ENCODE assay signal across 11 cellular contexts in genomic region chr4:148831945-148832344, GRCh38.
DNase-seq lines count a peak whose midpoint lies in the region; TF ChIP-seq lines count a peak whose summit lies in the region.
"Had no signal": no experiment of that assay in that cellular context is flagged by ENCODE, and none has a peak within 500 bp of the region (broad histone marks: within the 10 kb centered on the region; RNA-seq: fewer than 3 reads in every experiment).

No MANE protein-coding gene starts in this region.

- no peaks in the 10 kb centered on the region for H3K9me3 ChIP-seq in osteoblast (ENCODE audit: low read depth, low read length)

- DNase-seq in GM03348 (ENCODE audit: low spot score) (peak; percentile 55), RWPE1 (ENCODE audit: low spot score) (peak; percentile 72), fibroblast of gingiva (ENCODE audit: low read depth) (peak; percentile 82), osteoblast (ENCODE audit: insufficient read length, low spot score, missing footprints) (peak; percentile 73), T-helper 1 cell (no peak), ecto neural progenitor cell (ENCODE audit: low spot score) (no peak)
- DNase-seq in stimulated activated CD4-positive, alpha-beta T cell treated with anti-CD3 and anti-CD28 coated beads, Interleukin-2, amount 100 ng/mL, for 48 hours = no peak
- DNase-seq in activated CD4-positive, alpha-beta T cell treated with anti-CD3 and anti-CD28 coated beads for 1 hour = no peak
- DNase-seq: DMS 273 treated with DMSO at 0.1 percent for 48 hours, endodermal cell, NCI-H774 had no signal

- H3K27ac ChIP-seq in RWPE1 (no peak overlapping the region), osteoblast (ENCODE audit: low read depth, low read length) (peak overlapping the region; percentile 16)

- no peak overlapping the region for H3K4me3 ChIP-seq in osteoblast (ENCODE audit: insufficient read depth, low read length)

- H3K4me2 ChIP-seq in osteoblast (ENCODE audit: insufficient read depth, low read length) = no peak overlapping the region

- CTCF ChIA-PET in RWPE1 (lab: Yijun Ruan, JAX) = no interaction called here

- no peak for TF ChIP-seq CTCF in RWPE1 (conservative IDR thresholded peaks at IDR 0.05; ENCODE audit: low read depth)
- no peak for TF ChIP-seq CTCF in osteoblast (IDR thresholded peaks at IDR 0.05; ENCODE audit: extremely low read depth, low read depth, low read length)

- no peaks in the 10 kb centered on the region for H3K36me3 ChIP-seq in osteoblast (ENCODE audit: insufficient read depth, low read length)

- no peaks in the 10 kb centered on the region for H3K27me3 ChIP-seq in osteoblast (ENCODE audit: insufficient read depth, low read length)

- POLR2A ChIA-PET in RWPE1 (lab: Yijun Ruan, JAX; ENCODE audit: low non-redundant PET) = no interaction called here

- no peak overlapping the region for H2AFZ ChIP-seq in osteoblast (ENCODE audit: low read length)

- no peaks in the 10 kb centered on the region for H4K20me1 ChIP-seq in osteoblast (ENCODE audit: insufficient read depth, low read length)

- H3K79me2 ChIP-seq in osteoblast (ENCODE audit: insufficient read depth, low read length) = no peaks in the 10 kb centered on the region

- peaks cover 13% of the 10 kb centered on the region for H3K4me1 ChIP-seq in osteoblast (ENCODE audit: insufficient read depth, low read length)

Comparison
In these comparisons a context has a peak if more than half of its experiments do, and no peak if none do; other contexts are left out.
1. DNase-seq: peak in GM03348 (single experiment), RWPE1 (single experiment), fibroblast of gingiva (single experiment) and osteoblast (single experiment); none in stimulated activated CD4-positive, alpha-beta T cell treated with anti-CD3 and anti-CD28 coated beads, Interleukin-2, amount 100 ng/mL, for 48 hours (0 of 2), T-helper 1 cell (0 of 5), ecto neural progenitor cell (single experiment) and activated CD4-positive, alpha-beta T cell treated with anti-CD3 and anti-CD28 coated beads for 1 hour (single experiment).